ENCODE assay signal across 8 cellular contexts in the genomic region with DNA sequence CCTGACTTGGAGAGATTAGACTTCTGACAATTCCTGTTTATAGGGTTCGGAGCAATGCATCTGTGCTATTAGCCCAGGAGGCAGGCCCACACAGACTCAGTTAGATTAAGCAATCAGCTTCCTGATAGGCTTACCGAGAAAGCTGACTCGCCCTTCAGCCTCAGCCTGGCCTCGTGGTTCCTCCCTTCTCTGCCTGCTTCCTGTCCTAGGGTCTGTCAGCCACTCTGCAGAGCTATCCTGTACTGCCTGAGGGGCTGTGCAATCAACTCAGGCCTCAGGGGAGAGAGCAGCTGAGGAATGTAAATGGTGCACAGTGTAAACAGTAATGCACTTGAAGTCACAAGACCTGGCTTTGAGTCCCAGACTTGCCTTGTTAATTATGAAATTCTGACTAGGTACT. TPM values are rescaled to one million over a fixed set of nuclear protein-coding genes. Genes with fewer than 3 reads are reported as not detected.
DNase-seq lines count a peak whose midpoint lies in the region; ATAC-seq and TF ChIP-seq lines count a peak whose summit lies in the region.

No MANE protein-coding gene starts in this region.

- H3K9me3 ChIP-seq in GM23248 (ENCODE audit: low read depth) (no peaks in the 10 kb centered on the region), heart left ventricle (no peaks in the 10 kb centered on the region)
- H3K9me3 ChIP-seq in CD8-positive, alpha-beta T cell (ENCODE audit: low read length), result no peaks in the 10 kb centered on the region

- H4K20me1 ChIP-seq in GM23248 (ENCODE audit: insufficient read depth), result no peaks in the 10 kb centered on the region

- DNase-seq in AG20443 (ENCODE audit: low spot score) (peak; percentile 47), GM23248 (peak; percentile 64), SIG-M5 treated with dmso at 0.1 percent for 504 hours (lab: John Stamatoyannopoulos, UW; ENCODE audit: unreplicated experiment) (peak; percentile 84), heart left ventricle (peak in 4 of 5 donors; percentile 13 to 66 (median 38)), mesenteric fat pad (ENCODE audit: low spot score) (no peak)
- DNase-seq in stimulated activated naive CD8-positive, alpha-beta T cell treated with anti-CD3 and anti-CD28 coated beads, Interleukin-15, amount 100 ng/mL, for 72 hours, result no peak
- DNase-seq in CD8-positive, alpha-beta T cell, result no peak

- peaks cover 13% of the 10 kb centered on the region for H3K27me3 Mint-ChIP-seq in stimulated activated naive CD8-positive, alpha-beta T cell treated with anti-CD3 and anti-CD28 coated beads, Interleukin-15, amount 100 ng/mL, for 72 hours
- H3K27me3 Mint-ChIP-seq in CD8-positive, alpha-beta T cell (ENCODE audit: low read depth), result peaks cover 5% of the 10 kb centered on the region

- CTCF ChIA-PET in CD8-positive, alpha-beta T cell (lab: Charles Lee), result no interaction called here

- peak overlapping the region; percentile 3 for H3K4me2 ChIP-seq in GM23248 (ENCODE audit: unreplicated experiment)

- peak overlapping the region; percentile 65 for H2AFZ ChIP-seq in GM23248

- H3K36me3 ChIP-seq in GM23248 (ENCODE audit: low read depth) (no peaks in the 10 kb centered on the region), heart left ventricle (no peaks in the 10 kb centered on the region)
- no peaks in the 10 kb centered on the region for H3K36me3 ChIP-seq in CD8-positive, alpha-beta T cell (ENCODE audit: insufficient read depth, low read length)

- H3K4me3 ChIP-seq in GM23248 (no peak overlapping the region), heart left ventricle (no peak overlapping the region)
- no peak overlapping the region for H3K4me3 ChIP-seq in CD8-positive, alpha-beta T cell (ENCODE audit: low read depth, low read length)

- no peak overlapping the region for H3K4me3 Mint-ChIP-seq in stimulated activated naive CD8-positive, alpha-beta T cell treated with anti-CD3 and anti-CD28 coated beads, Interleukin-15, amount 100 ng/mL, for 72 hours
- no peak overlapping the region for H3K4me3 Mint-ChIP-seq in CD8-positive, alpha-beta T cell

- intact Hi-C loops in heart left ventricle (cut with DNase I), result no loop called here
- intact Hi-C loops in CD8-positive, alpha-beta T cell (cut with DNase I, micrococcal nuclease), result no loop called here

- no peak for TF ChIP-seq CTCF in heart left ventricle (IDR thresholded peaks at IDR 0.05)
- TF ChIP-seq CTCF in CD8-positive, alpha-beta T cell (IDR thresholded peaks at IDR 0.05), result no peak

- H3K27me3 ChIP-seq in GM23248 (replicated peaks; ENCODE audit: insufficient read depth) (no peaks in the 10 kb centered on the region), heart left ventricle (peaks cover 0 to 7% (median 0%) of the 10 kb centered on the region in 9 donors)
- no peaks in the 10 kb centered on the region for H3K27me3 ChIP-seq in CD8-positive, alpha-beta T cell (ENCODE audit: insufficient read depth, low read length)

- in situ Hi-C loops in GM23248 (cut with MboI), result no loop called here

- H3K4me1 Mint-ChIP-seq in stimulated activated naive CD8-positive, alpha-beta T cell treated with anti-CD3 and anti-CD28 coated beads, Interleukin-15, amount 100 ng/mL, for 72 hours, result no peaks in the 10 kb centered on the region
- H3K4me1 Mint-ChIP-seq in CD8-positive, alpha-beta T cell (ENCODE audit: low read depth), result peaks cover 2% of the 10 kb centered on the region

- no peaks in the 10 kb centered on the region for H3K9me3 Mint-ChIP-seq in stimulated activated naive CD8-positive, alpha-beta T cell treated with anti-CD3 and anti-CD28 coated beads, Interleukin-15, amount 100 ng/mL, for 72 hours
- H3K9me3 Mint-ChIP-seq in CD8-positive, alpha-beta T cell, result no peaks in the 10 kb centered on the region

- no peak for TF ChIP-seq POLR2A in heart left ventricle (IDR thresholded peaks at IDR 0.05)

- 44 to 47% methylated on average over 4 of the region's 4 CpGs for WGBS in GM23248 (ENCODE audit: low coverage in 1 of 2, low lambda C conversion rate in 2 of 2, missing lambda C conversion rate in 2 of 2), 2 experiments
- WGBS in heart left ventricle, 4 donors, result 12 to 20% (median 14%) methylated on average over 4 of the region's 4 CpGs

- H3K27ac ChIP-seq in GM23248, result 0 out of 2 replicates have a peak overlapping the region, but pooled peaks have one; percentile 14
- no peak overlapping the region for H3K27ac ChIP-seq in heart left ventricle
- H3K27ac ChIP-seq in CD8-positive, alpha-beta T cell (ENCODE audit: low read depth, low read length), result no peak overlapping the region

- no peak overlapping the region for H3K9ac ChIP-seq in GM23248

- ATAC-seq in heart left ventricle (peak in 2 of 4 donors; percentile 66 to 81), GM18502 (IDR thresholded peaks at IDR 0.05; ENCODE audit: poor library complexity, unreplicated experiment) (no peak)
- peak; percentile 53 for ATAC-seq in stimulated activated naive CD8-positive, alpha-beta T cell treated with anti-CD3 and anti-CD28 coated beads, Interleukin-15, amount 100 ng/mL, for 72 hours
- no peak for ATAC-seq in CD8-positive, alpha-beta T cell

- POLR2A ChIA-PET in CD8-positive, alpha-beta T cell (lab: Charles Lee), result no interaction called here

- H3F3A ChIP-seq in GM23248 (ENCODE audit: insufficient read depth), result no peaks in the 10 kb centered on the region; the same call in 1 of the 2 replicates

- H3K79me2 ChIP-seq in GM23248 (ENCODE audit: insufficient read depth), result no peaks in the 10 kb centered on the region

- H3K4me1 ChIP-seq in GM23248 (ENCODE audit: insufficient read depth), result peaks cover 9% of the 10 kb centered on the region
- H3K4me1 ChIP-seq in heart left ventricle, result peaks cover 0 to 16% (median 0%) of the 10 kb centered on the region in 12 donors
- H3K4me1 ChIP-seq in CD8-positive, alpha-beta T cell (ENCODE audit: insufficient read depth, low read length), result no peaks in the 10 kb centered on the region

- H3K9me2 ChIP-seq in GM23248 (ENCODE audit: insufficient read depth), result no peaks in the 10 kb centered on the region

- peak overlapping the region in 1 of 2 donors; percentile 48 for H3K27ac Mint-ChIP-seq in stimulated activated naive CD8-positive, alpha-beta T cell treated with anti-CD3 and anti-CD28 coated beads, Interleukin-15, amount 100 ng/mL, for 72 hours
- H3K27ac Mint-ChIP-seq in CD8-positive, alpha-beta T cell, result no peak overlapping the region

- no peaks in the 10 kb centered on the region for H3K36me3 Mint-ChIP-seq in CD8-positive, alpha-beta T cell

RNA-seq across cellular contexts. Expression of gene HTR2A, which starts 30.7 kb away (rescaled TPM):
- total RNA-seq in GM23248 (2014; rRNA removed; shearing (Covaris generic)), result 1.8 and 2.1 TPM in 2 replicates
- polyA plus RNA-seq in GM23248 (2016; fragmentation: Nextera tagmentation; extraction: Ambion mirVana), result 2.0 and 3.7 TPM in 2 replicates
- total RNA-seq in heart left ventricle, result under 1 TPM in 4 of 9 donors, not detected in 5; 0.07 to 0.41 (median 0.19) TPM
- polyA plus RNA-seq in heart left ventricle, result under 1 TPM; 0.04 to 0.24 TPM
- total RNA-seq in mesenteric fat pad, result 1.4 TPM
- not detected for total RNA-seq in CD8-positive, alpha-beta T cell

Comparison
In these comparisons a context has a peak if more than half of its experiments do, and no peak if none do; other contexts are left out.
1. DNase-seq: peak in AG20443 (single experiment), GM23248 (single experiment), SIG-M5 treated with dmso at 0.1 percent for 504 hours (single experiment) and heart left ventricle (4 of 5); none in stimulated activated naive CD8-positive, alpha-beta T cell treated with anti-CD3 and anti-CD28 coated beads, Interleukin-15, amount 100 ng/mL, for 72 hours (0 of 2), mesenteric fat pad (single experiment) and CD8-positive, alpha-beta T cell (0 of 7).